In the genomic region with DNA sequence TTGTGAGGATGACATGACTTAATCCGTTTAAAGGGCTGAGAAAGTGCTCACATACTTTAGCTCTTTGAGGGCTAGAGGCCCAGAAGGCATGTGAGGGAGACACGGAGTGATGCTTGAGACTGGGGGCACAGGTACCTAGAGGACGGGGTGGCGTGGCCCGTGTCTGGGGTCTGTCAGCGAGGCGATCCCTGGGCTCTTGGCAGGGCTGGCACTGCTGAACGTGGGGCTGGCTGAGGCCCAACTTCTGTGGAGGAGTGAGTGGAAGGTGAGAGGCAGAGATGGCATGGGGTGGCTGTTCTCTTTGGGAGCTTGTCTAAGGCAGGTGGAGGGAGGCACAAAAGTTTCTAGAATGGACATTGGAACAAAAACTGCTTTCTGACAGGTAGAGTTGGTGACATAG, we compare ENCODE assay signal across 13 cellular contexts. TPM values are rescaled to one million over a fixed set of nuclear protein-coding genes. Genes with fewer than 3 reads are reported as not detected.
A peak's percentile ranks its signal among the peaks of the same experiment; 100 is the strongest.
DNase-seq lines count a peak whose midpoint lies in the region; ATAC-seq, FAIRE-seq and TF ChIP-seq lines count a peak whose summit lies in the region.
"Had no signal": no experiment of that assay in that cellular context is flagged by ENCODE, and none has a peak within 500 bp of the region (broad histone marks: within the 10 kb centered on the region; RNA-seq: fewer than 3 reads in every experiment).

No MANE protein-coding gene starts in this region.

- no peak for TF ChIP-seq RAD21 in HCT116 (IDR thresholded peaks at IDR 0.05; ENCODE audit: low read depth)

- no peak for TF ChIP-seq POLR2A in HCT116 (IDR thresholded peaks at IDR 0.05; ENCODE audit: borderline replicate concordance, extremely low read depth, insufficient read depth, insufficient read length)

- TF ChIP-seq CTCF in HCT116 (IDR thresholded peaks at IDR 0.05 in 2 of 3, conservative IDR thresholded peaks at IDR 0.05 in 1 of 3; ENCODE audit: borderline replicate concordance in 1 of 3, insufficient read depth in 1 of 3, low read depth in 2 of 3, low read length in 2 of 3), result no peak
- no peak for TF ChIP-seq CTCF in RWPE2 (IDR thresholded peaks at IDR 0.05; ENCODE audit: poor library complexity, severe bottlenecking)
- TF ChIP-seq CTCF in glutamatergic neuron (IDR thresholded peaks at IDR 0.05; ENCODE audit: partially characterized antibody, unreplicated experiment), result no peak

- H2AFZ ChIP-seq in HCT116 (ENCODE audit: low read depth, low read length, poor library complexity, severe bottlenecking), result no peak overlapping the region

- peaks cover 4% of the 10 kb centered on the region for H3K4me1 Mint-ChIP-seq in glutamatergic neuron (ENCODE audit: low read depth, unreplicated experiment)
- peaks cover 10 to 15% of the 10 kb centered on the region in 2 donors for H3K4me1 Mint-ChIP-seq in immature natural killer cell

- intact Hi-C loops in HCT116 (cut with micrococcal nuclease), result loop anchor here (2.0 to 10.0 kb wide), 2 partner anchors 26 to 466 kb away; no protein-coding TSS in a partner anchor

- RAD21 ChIA-PET in HCT116 (lab: Charles Lee; ENCODE audit: low non-redundant PET in 1 of 2, low total read pairs in 2 of 2, uncharacterized antibody in 2 of 2, unreplicated experiment in 2 of 2), result no interaction called here

- peaks cover 1 to 9% of the 10 kb centered on the region in 2 experiments; a peak in 2 of 4 replicates for H3K36me3 ChIP-seq in HCT116 (ENCODE audit: control insufficient read depth in 1 of 2, insufficient read depth in 2 of 2, low read length in 2 of 2)
- peaks cover 91% of the 10 kb centered on the region for H3K36me3 ChIP-seq in RWPE2 (ENCODE audit: low read depth)
- peaks cover 2% of the 10 kb centered on the region in 2 donors for H3K36me3 ChIP-seq in small intestine (ENCODE audit: control insufficient read depth in 2 of 2, insufficient read depth in 2 of 2, low read length in 2 of 2)
- H3K36me3 ChIP-seq: cardiac muscle cell had no signal

- H4K20me1 ChIP-seq in HCT116 (ENCODE audit: insufficient read depth), result no peaks in the 10 kb centered on the region

- no peak for DNase-seq in HCT116 (ENCODE audit: low read depth, low spot score)
- no peak for DNase-seq in RWPE2 (ENCODE audit: low spot score)
- DNase-seq in glutamatergic neuron, result no peak
- no peak for DNase-seq in small intestine
- no peak for DNase-seq in NOMO-1 (lab: John Stamatoyannopoulos, UW; ENCODE audit: unreplicated experiment in 2 of 2)
- no peak for DNase-seq in SIG-M5 treated with dmso at 0.1 percent for 504 hours (lab: John Stamatoyannopoulos, UW; ENCODE audit: unreplicated experiment)
- no peak for DNase-seq in immature natural killer cell
- DNase-seq: activated CD4-positive, alpha-beta T cell treated with anti-CD3 and anti-CD28 coated beads for 4 hours; activated effector memory CD4-positive, alpha-beta T cell treated with anti-CD3 and anti-CD28 coated beads, Interleukin-2, amount 50 U/mL, for 16 hours; COR-L47 had no signal

- peaks cover 5% of the 10 kb centered on the region for H3K36me3 Mint-ChIP-seq in glutamatergic neuron (ENCODE audit: unreplicated experiment)
- H3K36me3 Mint-ChIP-seq in immature natural killer cell, result peaks cover 4 to 13% (median 4%) of the 10 kb centered on the region in 3 donors

- peaks cover 12% of the 10 kb centered on the region for H3K27me3 Mint-ChIP-seq in glutamatergic neuron (ENCODE audit: unreplicated experiment)
- peaks cover 0 to 3% (median 3%) of the 10 kb centered on the region in 3 donors for H3K27me3 Mint-ChIP-seq in immature natural killer cell (ENCODE audit: low read depth in 3 of 3)

- H3K4me2 ChIP-seq in HCT116 (ENCODE audit: low read length), result peak overlapping the region; percentile 85

- H3K9me3 ChIP-seq in HCT116 (ENCODE audit: control insufficient read depth in 1 of 2, insufficient read depth in 1 of 2, low read depth in 1 of 2, low read length in 2 of 2), result no peaks in the 10 kb centered on the region
- no peaks in the 10 kb centered on the region for H3K9me3 ChIP-seq in RWPE2 (ENCODE audit: severe bottlenecking)
- no peaks in the 10 kb centered on the region for H3K9me3 ChIP-seq in small intestine (ENCODE audit: control insufficient read depth, low read depth)

- no TSS peak for BruUV-seq in HCT116 (replicated peaks; lab: Mats Ljungman, UMichigan)

- H3K79me2 ChIP-seq in HCT116 (ENCODE audit: insufficient read depth, low read length), result peaks cover 82% of the 10 kb centered on the region

- FAIRE-seq in small intestine (lab: Jason Lieb, UNC), result no peak

- H3K9me3 Mint-ChIP-seq in glutamatergic neuron (ENCODE audit: unreplicated experiment) (peaks cover 5% of the 10 kb centered on the region), immature natural killer cell (no peaks in the 10 kb centered on the region)
- H3K9me3 Mint-ChIP-seq: mesothelial cell of epicardium had no signal

- ATAC-seq in HCT116 (no peak), RWPE2 (ENCODE audit: low read depth) (no peak)

- H3K27me3 ChIP-seq in HCT116 (ENCODE audit: insufficient read depth, low read length) (no peaks in the 10 kb centered on the region), RWPE2 (ENCODE audit: insufficient read depth, poor library complexity, severe bottlenecking) (no peaks in the 10 kb centered on the region), small intestine (ENCODE audit: control insufficient read depth in 2 of 2, insufficient read depth in 2 of 2, low read length in 2 of 2) (no peaks in the 10 kb centered on the region)
- H3K27me3 ChIP-seq: cardiac muscle cell had no signal

- H3K27ac ChIP-seq in HCT116 (ENCODE audit: low read depth, low read length) (peak overlapping the region; percentile 99), RWPE2 (ENCODE audit: poor library complexity, severe bottlenecking) (peak overlapping the region; percentile 98), small intestine (ENCODE audit: low read depth in 1 of 2, low read length in 1 of 2) (peak overlapping the region; percentile 96 to 100)

- H3K4me3 Mint-ChIP-seq in glutamatergic neuron (ENCODE audit: unreplicated experiment) (no peak overlapping the region), immature natural killer cell (no peak overlapping the region)
- H3K4me3 Mint-ChIP-seq: mesothelial cell of epicardium had no signal

- H3K4me3 ChIP-seq in HCT116 (replicated peaks in 1 of 2; ENCODE audit: low read depth in 1 of 2, low read length in 2 of 2) (0 out of 4 replicates have a peak overlapping the region, but pooled peaks of 1 of the 2 experiments have one; percentile 52), RWPE2 (ENCODE audit: severe bottlenecking) (no peak overlapping the region), small intestine (ENCODE audit: low read depth in 1 of 2, low read length in 2 of 2) (no peak overlapping the region)
- H3K4me3 ChIP-seq: cardiac muscle cell had no signal

- CTCF ChIA-PET in HCT116 (lab: Charles Lee), result no interaction called here

- POLR2A ChIA-PET in HCT116 (lab: Charles Lee), result interaction anchor here (1.5 kb wide), 1 partner anchor 9 kb away, joined by 3 read pairs; the partner anchor contains the start of gene SEMA4B

- 50 to 76% (median 55%) methylated on average over 8 of the region's 8 CpGs for WGBS in small intestine, 3 donors

- no peaks in the 10 kb centered on the region for H3K9me2 ChIP-seq in HCT116 (ENCODE audit: insufficient read depth)

- H3K9ac ChIP-seq in HCT116 (ENCODE audit: low read length), result peak overlapping the region; percentile 74

- H3K4me1 ChIP-seq in HCT116 (ENCODE audit: control insufficient read depth in 1 of 2, insufficient read depth in 2 of 2, low read length in 2 of 2) (peaks cover 55 to 84% of the 10 kb centered on the region in 2 experiments), RWPE2 (ENCODE audit: insufficient read depth, poor library complexity, severe bottlenecking) (peaks cover 58% of the 10 kb centered on the region), small intestine (ENCODE audit: control insufficient read depth in 2 of 2, insufficient read depth in 1 of 2, low read depth in 1 of 2, low read length in 1 of 2) (peaks cover 8 to 9% of the 10 kb centered on the region in 2 donors)

- H3K27ac Mint-ChIP-seq in glutamatergic neuron (ENCODE audit: unreplicated experiment), result peak overlapping the region; percentile 52
- H3K27ac Mint-ChIP-seq in immature natural killer cell, result peak overlapping the region in 1 of 6 donors; percentile 57
- H3K27ac Mint-ChIP-seq: mesothelial cell of epicardium had no signal

TF ChIP-seq in HCT116, 20 proteins besides CTCF, POLR2A, EP300 and RAD21 (continues in another document):
- TF ChIP-seq SRF (IDR thresholded peaks at IDR 0.05; ENCODE audit: low read depth) (no peak), EZH2phosphoT487 (IDR thresholded peaks at IDR 0.05; ENCODE audit: borderline replicate concordance) (no peak), MAX (IDR thresholded peaks at IDR 0.05) (no peak), TCF7L2 (IDR thresholded peaks at IDR 0.05; ENCODE audit: borderline replicate concordance, extremely low read depth, insufficient read depth, insufficient read length) (no peak), ZFX (IDR thresholded peaks at IDR 0.05) (no peak), JUND (IDR thresholded peaks at IDR 0.05) (no peak)

RNA-seq across cellular contexts. Expression of gene SEMA4B, which starts 9.5 kb away (rescaled TPM):
- 98.6 TPM for total RNA-seq in HCT116 (2021; ENCODE audit: unreplicated experiment)
- 180 and 260 TPM in 2 replicates for polyA plus RNA-seq in HCT116 (2012)
- 31.8 TPM for total RNA-seq in glutamatergic neuron (ENCODE audit: unreplicated experiment)
- polyA plus RNA-seq in small intestine, result 10 to 100 TPM; 26.2 to 37.9 (median 31.8) TPM
- 10 to 100 TPM in 2 of 3 donors, 1 to 10 TPM in 1; 3.3 to 12.1 (median 11.4) TPM for polyA plus RNA-seq in immature natural killer cell

RNA-seq across cellular contexts. Expression of gene CIB1, which starts 23.1 kb away (rescaled TPM):
- total RNA-seq in HCT116 (2021; ENCODE audit: unreplicated experiment) (92.7 TPM), glutamatergic neuron (ENCODE audit: unreplicated experiment) (8.0 TPM)
- 261 and 304 TPM in 2 replicates for polyA plus RNA-seq in HCT116 (2012)
- polyA plus RNA-seq in small intestine (100 to 1,000 TPM; 219 to 360 (median 356) TPM), immature natural killer cell (100 to 1,000 TPM; 219 to 304 (median 265) TPM)

RNA-seq across cellular contexts. Expression of gene GDPGP1, which starts 23.4 kb away (rescaled TPM):
- total RNA-seq in HCT116 (2021; ENCODE audit: unreplicated experiment) (15.4 TPM), glutamatergic neuron (ENCODE audit: unreplicated experiment) (7.4 TPM)
- polyA plus RNA-seq in HCT116 (2012), result 8.6 and 12.6 TPM in 2 replicates
- polyA plus RNA-seq in small intestine (1 to 10 TPM; 4.9 to 7.5 (median 5.6) TPM), immature natural killer cell (1 to 10 TPM in 2 of 3 donors, under 1 TPM in 1; 0.82 to 5.9 (median 1.4) TPM)

RNA-seq across cellular contexts. Expression of gene TTLL13, which starts 38.8 kb away (rescaled TPM):
- total RNA-seq in HCT116 (2021; ENCODE audit: unreplicated experiment) (1.0 TPM), glutamatergic neuron (ENCODE audit: unreplicated experiment) (not detected)
- 0.95 and 1.8 TPM in 2 replicates for polyA plus RNA-seq in HCT116 (2012)
- polyA plus RNA-seq in small intestine (under 1 TPM in 2 of 3 donors, not detected in 1; 0.07 to 0.45 TPM), immature natural killer cell (1 to 10 TPM in 1 of 3 donors, under 1 TPM in 2; 0.23 to 2.0 (median 0.24) TPM)
- total RNA-seq: esophagus mucosa had no signal

RNA-seq across cellular contexts. Expression of gene NGRN, which starts 54.9 kb away (rescaled TPM):
- total RNA-seq in HCT116 (2021; ENCODE audit: unreplicated experiment), result 72.7 TPM
- 45.2 and 52.8 TPM in 2 replicates for polyA plus RNA-seq in HCT116 (2012)
- 156 TPM for total RNA-seq in glutamatergic neuron (ENCODE audit: unreplicated experiment)
- 10 to 100 TPM; 41.4 to 56.6 (median 43.2) TPM for polyA plus RNA-seq in small intestine
- polyA plus RNA-seq in immature natural killer cell, result 10 to 100 TPM; 20.2 to 32.1 (median 26.0) TPM

Comparison
In these comparisons a context has a peak if more than half of its experiments do, and no peak if none do; other contexts are left out.
1. RNA of gene CIB1, which starts 23.1 kb away (total RNA-seq): 92.7 TPM in HCT116 (single experiment); 8.0 TPM in glutamatergic neuron (single experiment); every median in the first group is over 10 times any median in the second.
2. Peak in every context shown above with its lines, with median percentiles within 50 percentile points of each other: H3K27ac ChIP-seq.